In genomic region chr18:12947355-12948054, GRCh38 we compare ENCODE assay signal across 8 cellular contexts. TPM values are rescaled to one million over a fixed set of nuclear protein-coding genes. Genes with fewer than 3 reads are reported as not detected.
A peak's percentile ranks its signal among the peaks of the same experiment; 100 is the strongest.
DNase-seq lines count a peak whose midpoint lies in the region; ATAC-seq and TF ChIP-seq lines count a peak whose summit lies in the region.

SEH1L (plus strand) TSS chr18:12948011; CDS start chr18:12948122, 111 bp downstream.

- H3K4me1 ChIP-seq in Peyer's patch: peaks cover 0 to 10% (median 0%) of the 10 kb centered on the region in 4 donors
- H3K4me1 ChIP-seq in muscle layer of duodenum (ENCODE audit: control insufficient read depth in 1 of 2, insufficient read depth in 2 of 2, low read length in 2 of 2): peaks cover 0 to 4% of the 10 kb centered on the region in 2 donors

- ATAC-seq in GM21786 (IDR thresholded peaks at IDR 0.05; ENCODE audit: unreplicated experiment) (peak; percentile 72), esophagus mucosa (peak; percentile 99)

- H3K4me3 ChIP-seq in Peyer's patch (peak within 1 kb of the TSS; percentile 67 to 86 (median 73)), muscle layer of duodenum (ENCODE audit: low read depth in 1 of 2, low read length in 2 of 2) (peak within 1 kb of the TSS; percentile 81 to 84)

- H3K27ac ChIP-seq in KOPT-K1 (ENCODE audit: low read depth, low read length, poor library complexity, severe bottlenecking) (peak within 1 kb of the TSS; percentile 85), Peyer's patch (peak within 1 kb of the TSS; percentile 91 to 98 (median 96)), muscle layer of duodenum (ENCODE audit: low read length) (peak within 1 kb of the TSS; percentile 98)

- H3K27me3 ChIP-seq in Peyer's patch: no peaks in the 10 kb centered on the region
- H3K27me3 ChIP-seq in muscle layer of duodenum (ENCODE audit: low read depth, low read length): no peaks in the 10 kb centered on the region

- DNase-seq in DMS53 (lab: John Stamatoyannopoulos, UW) (peak; percentile 100), Peyer's patch (peak; percentile 100)
- peak; percentile 98 to 99 for DNase-seq in activated T-cell treated with anti-CD3 and anti-CD28 coated beads, Interleukin-2, amount 50 U/mL, for 48 hours
- peak; percentile 99 for DNase-seq in stimulated activated CD8-positive, alpha-beta memory T cell treated with anti-CD3 and anti-CD28 coated beads, Interleukin-7, amount 100 ng/mL, for 24 hours (ENCODE audit: low read depth)

- H3K9me3 ChIP-seq in KOPT-K1 (ENCODE audit: insufficient read depth, low read length, poor library complexity, severe bottlenecking): peaks cover 4% of the 10 kb centered on the region
- no peaks in the 10 kb centered on the region for H3K9me3 ChIP-seq in Peyer's patch
- H3K9me3 ChIP-seq in muscle layer of duodenum (ENCODE audit: control insufficient read depth in 1 of 2, low read length in 2 of 2): no peaks in the 10 kb centered on the region

- TF ChIP-seq CTCF in Peyer's patch (IDR thresholded peaks at IDR 0.05): no peak

- TF ChIP-seq POLR2A in Peyer's patch (IDR thresholded peaks at IDR 0.05): peak; percentile 49 to 76

- H3K36me3 ChIP-seq in KOPT-K1 (ENCODE audit: insufficient read depth, low read length) (peaks cover 31% of the 10 kb centered on the region), Peyer's patch (no peaks in the 10 kb centered on the region), muscle layer of duodenum (ENCODE audit: control insufficient read depth in 1 of 2, insufficient read depth in 2 of 2, low read length in 2 of 2) (no peaks in the 10 kb centered on the region)

RNA-seq across cellular contexts. Expression of gene SEH1L, which starts in this region (rescaled TPM):
- total RNA-seq in Peyer's patch (10 to 100 TPM; 18.6 to 38.0 (median 25.3) TPM), esophagus mucosa (41.4 TPM)

Comparison
In these comparisons a context has a peak if more than half of its experiments do, and no peak if none do; other contexts are left out.
1. Peak in every context shown above with its lines: DNase-seq, ATAC-seq, H3K4me3 ChIP-seq and H3K27ac ChIP-seq.